ENCODE assay signal across 22 cellular contexts in the genomic region with DNA sequence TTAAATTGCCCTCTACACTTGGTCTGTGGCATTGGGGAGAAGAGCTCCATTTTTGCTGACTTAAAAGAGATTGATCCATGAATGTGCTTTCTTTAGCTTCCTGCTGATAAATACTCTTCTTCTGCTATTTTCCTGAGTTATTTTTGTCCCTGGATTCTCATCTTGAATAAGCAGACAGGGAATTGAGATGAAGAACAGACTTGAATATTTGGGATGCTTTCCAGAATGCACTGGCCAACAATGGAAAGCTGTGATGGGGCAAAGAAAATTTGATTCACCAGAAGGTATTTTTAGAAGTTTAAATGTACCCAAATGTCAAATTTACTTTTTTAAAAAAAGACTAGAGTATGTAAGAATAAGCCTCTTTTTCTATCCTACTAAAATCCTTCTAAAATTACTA.
"Had no signal": no experiment of that assay in that cellular context is flagged by ENCODE, and none has a peak within 500 bp of the region (broad histone marks: within the 10 kb centered on the region; RNA-seq: fewer than 3 reads in every experiment).

No MANE protein-coding gene starts in this region.

- H3K4me1 ChIP-seq: foreskin keratinocyte, gastroesophageal sphincter, heart left ventricle, lower lobe of right lung had no signal

- H3K4me2 ChIP-seq: hepatocyte had no signal

- H3K4me3 ChIP-seq: coronary artery, dorsolateral prefrontal cortex, gastroesophageal sphincter, heart left ventricle, hepatocyte, lower lobe of right lung had no signal

- H3K79me2 ChIP-seq: hepatocyte had no signal

- H2AFZ ChIP-seq: hepatocyte had no signal

- H3K9me3 ChIP-seq: gastroesophageal sphincter, heart left ventricle, lower lobe of right lung had no signal

- H3K27me3 ChIP-seq: foreskin keratinocyte, gastroesophageal sphincter, hepatocyte had no signal

- DNase-seq: dermis blood vessel endothelial cell; dorsolateral prefrontal cortex; effector CD4-positive, alpha-beta T cell; effector memory CD4-positive, alpha-beta T cell; endodermal cell; erythroblast; foreskin keratinocyte; heart left ventricle; hypothalamus; immature natural killer cell; islet precursor cell; kidney; kidney glomerular epithelial cell; left colon; left ventricle myocardium superior; lower lobe of right lung; mesendoderm; midbrain had no signal

- H3K36me3 ChIP-seq: gastroesophageal sphincter, heart left ventricle, lower lobe of right lung had no signal

- H3K27ac ChIP-seq: coronary artery, dorsolateral prefrontal cortex, epithelial cell of prostate, foreskin keratinocyte, hepatocyte, lower lobe of right lung had no signal
